In the genomic region with DNA sequence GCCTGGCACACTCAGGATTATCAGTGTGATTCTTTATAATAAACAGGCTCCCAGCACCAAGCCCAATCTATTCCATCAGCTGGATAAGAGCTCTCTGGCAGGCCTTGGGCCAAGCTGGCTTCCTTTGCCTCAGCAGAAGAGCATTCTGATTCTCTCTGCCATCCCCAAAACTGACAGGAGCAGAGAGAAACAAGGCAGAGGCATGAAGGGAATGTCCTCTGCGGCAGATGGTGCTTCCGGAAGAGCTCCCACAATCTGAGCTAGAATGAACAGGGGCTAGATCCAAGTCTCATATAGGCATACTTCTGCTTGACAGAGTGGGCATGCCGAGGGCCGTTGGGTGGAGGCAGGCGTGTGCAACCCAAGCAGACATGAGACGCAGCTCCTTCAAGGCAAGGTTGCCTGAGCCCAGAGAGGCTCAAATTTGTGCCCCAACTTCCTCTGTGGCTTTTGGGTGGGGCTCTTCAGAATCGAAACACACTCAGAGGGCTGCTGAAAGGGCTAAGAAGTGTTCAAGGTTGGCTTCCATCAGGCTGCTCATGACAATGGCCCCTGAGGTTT, we compare ENCODE assay signal across 8 cellular contexts.
DNase-seq lines count a peak whose midpoint lies in the region; ATAC-seq lines count a peak whose summit lies in the region.

No MANE protein-coding gene starts in this region.

- intact Hi-C loops in dendritic cell treated with granulocyte-macrophage colony-stimulating factor and Interleukin-4, amounts not matched to agents 40 ng/mL and 50 ng/mL, for 4 days (cut with micrococcal nuclease) = loop anchor here (10.0 kb wide), 1 partner anchor 128 kb away; the partner anchor contains the start of gene TP53BP2

- no peaks in the 10 kb centered on the region for H3K9me3 Mint-ChIP-seq in T-helper 2 cell treated with Interferon-gamma antibody and Interleukin-4, amounts not matched to agents 5 μg/mL and 100 μg/mL, for 36 hours
- H3K9me3 Mint-ChIP-seq in dendritic cell treated with granulocyte-macrophage colony-stimulating factor and Interleukin-4, amounts not matched to agents 40 ng/mL and 50 ng/mL, for 4 days = no peaks in the 10 kb centered on the region
- no peaks in the 10 kb centered on the region for H3K9me3 Mint-ChIP-seq in stimulated activated memory B cell treated with anti-CD40 and anti-IgM and Interleukin-4, amounts not matched to agents 10 μg/mL and 1 μg/mL and 100 μg/mL, for 72 hours

- no peaks in the 10 kb centered on the region for H3K27me3 Mint-ChIP-seq in T-helper 2 cell treated with Interferon-gamma antibody and Interleukin-4, amounts not matched to agents 5 μg/mL and 100 μg/mL, for 36 hours (ENCODE audit: low read depth)
- no peaks in the 10 kb centered on the region for H3K27me3 Mint-ChIP-seq in dendritic cell treated with granulocyte-macrophage colony-stimulating factor and Interleukin-4, amounts not matched to agents 40 ng/mL and 50 ng/mL, for 4 days
- H3K27me3 Mint-ChIP-seq in stimulated activated memory B cell treated with anti-CD40 and anti-IgM and Interleukin-4, amounts not matched to agents 10 μg/mL and 1 μg/mL and 100 μg/mL, for 72 hours = no peaks in the 10 kb centered on the region

- ATAC-seq in HG03045 (IDR thresholded peaks at IDR 0.05; ENCODE audit: unreplicated experiment) = peak; percentile 34
- ATAC-seq in stimulated activated memory B cell treated with anti-CD40 and anti-IgM and Interleukin-4, amounts not matched to agents 10 μg/mL and 1 μg/mL and 100 μg/mL, for 72 hours = peak; percentile 78

- DNase-seq in NK-92 treated with Interleukin-12 subunit alpha and Interleukin-12 subunit beta, amount 100 ng/mL, for 24 hours (lab: John Stamatoyannopoulos, UW) = peak; percentile 63
- DNase-seq in NK-92 (lab: John Stamatoyannopoulos, UW; ENCODE audit: unreplicated experiment) = no peak
- peak; percentile 49 for DNase-seq in T-helper 2 cell treated with Interferon-gamma antibody and Interleukin-4, amounts not matched to agents 5 μg/mL and 100 μg/mL, for 36 hours (ENCODE audit: low spot score)
- no peak for DNase-seq in globus pallidus (ENCODE audit: low spot score)
- DNase-seq in NCI-H128 (lab: John Stamatoyannopoulos, UW; ENCODE audit: unreplicated experiment) = no peak

- peak overlapping the region; percentile 92 for H3K27ac Mint-ChIP-seq in T-helper 2 cell treated with Interferon-gamma antibody and Interleukin-4, amounts not matched to agents 5 μg/mL and 100 μg/mL, for 36 hours
- H3K27ac Mint-ChIP-seq in dendritic cell treated with granulocyte-macrophage colony-stimulating factor and Interleukin-4, amounts not matched to agents 40 ng/mL and 50 ng/mL, for 4 days = peak overlapping the region; percentile 81
- peak overlapping the region; percentile 68 for H3K27ac Mint-ChIP-seq in stimulated activated memory B cell treated with anti-CD40 and anti-IgM and Interleukin-4, amounts not matched to agents 10 μg/mL and 1 μg/mL and 100 μg/mL, for 72 hours

- H3K36me3 Mint-ChIP-seq in T-helper 2 cell treated with Interferon-gamma antibody and Interleukin-4, amounts not matched to agents 5 μg/mL and 100 μg/mL, for 36 hours (ENCODE audit: low read depth) = peaks cover 67% of the 10 kb centered on the region
- peaks cover 61% of the 10 kb centered on the region for H3K36me3 Mint-ChIP-seq in dendritic cell treated with granulocyte-macrophage colony-stimulating factor and Interleukin-4, amounts not matched to agents 40 ng/mL and 50 ng/mL, for 4 days (ENCODE audit: low read depth)
- H3K36me3 Mint-ChIP-seq in stimulated activated memory B cell treated with anti-CD40 and anti-IgM and Interleukin-4, amounts not matched to agents 10 μg/mL and 1 μg/mL and 100 μg/mL, for 72 hours = peaks cover 25% of the 10 kb centered on the region

- peaks cover 63% of the 10 kb centered on the region for H3K4me1 Mint-ChIP-seq in T-helper 2 cell treated with Interferon-gamma antibody and Interleukin-4, amounts not matched to agents 5 μg/mL and 100 μg/mL, for 36 hours (ENCODE audit: low read depth)
- peaks cover 79% of the 10 kb centered on the region for H3K4me1 Mint-ChIP-seq in dendritic cell treated with granulocyte-macrophage colony-stimulating factor and Interleukin-4, amounts not matched to agents 40 ng/mL and 50 ng/mL, for 4 days (ENCODE audit: low read depth)
- peaks cover 65% of the 10 kb centered on the region for H3K4me1 Mint-ChIP-seq in stimulated activated memory B cell treated with anti-CD40 and anti-IgM and Interleukin-4, amounts not matched to agents 10 μg/mL and 1 μg/mL and 100 μg/mL, for 72 hours

- peak overlapping the region; percentile 81 for H3K4me3 Mint-ChIP-seq in T-helper 2 cell treated with Interferon-gamma antibody and Interleukin-4, amounts not matched to agents 5 μg/mL and 100 μg/mL, for 36 hours
- peak overlapping the region; percentile 31 for H3K4me3 Mint-ChIP-seq in dendritic cell treated with granulocyte-macrophage colony-stimulating factor and Interleukin-4, amounts not matched to agents 40 ng/mL and 50 ng/mL, for 4 days
- peak overlapping the region; percentile 62 for H3K4me3 Mint-ChIP-seq in stimulated activated memory B cell treated with anti-CD40 and anti-IgM and Interleukin-4, amounts not matched to agents 10 μg/mL and 1 μg/mL and 100 μg/mL, for 72 hours

Comparison
In these comparisons a context has a peak if more than half of its experiments do, and no peak if none do; other contexts are left out.
1. DNase-seq: peak in NK-92 treated with Interleukin-12 subunit alpha and Interleukin-12 subunit beta, amount 100 ng/mL, for 24 hours (single experiment) and T-helper 2 cell treated with Interferon-gamma antibody and Interleukin-4, amounts not matched to agents 5 μg/mL and 100 μg/mL, for 36 hours (single experiment); none in NK-92 (single experiment), globus pallidus (single experiment) and NCI-H128 (single experiment).
2. H3K4me3 Mint-ChIP-seq: peak in every context shown above with its lines; median percentile 81 in T-helper 2 cell treated with Interferon-gamma antibody and Interleukin-4, amounts not matched to agents 5 μg/mL and 100 μg/mL, for 36 hours; 62 in stimulated activated memory B cell treated with anti-CD40 and anti-IgM and Interleukin-4, amounts not matched to agents 10 μg/mL and 1 μg/mL and 100 μg/mL, for 72 hours; 31 in dendritic cell treated with granulocyte-macrophage colony-stimulating factor and Interleukin-4, amounts not matched to agents 40 ng/mL and 50 ng/mL, for 4 days.
3. Peak in every context shown above with its lines, with median percentiles within 50 percentile points of each other: H3K27ac Mint-ChIP-seq.